24 cellular contexts compared by ENCODE assay signal in the genomic region with DNA sequence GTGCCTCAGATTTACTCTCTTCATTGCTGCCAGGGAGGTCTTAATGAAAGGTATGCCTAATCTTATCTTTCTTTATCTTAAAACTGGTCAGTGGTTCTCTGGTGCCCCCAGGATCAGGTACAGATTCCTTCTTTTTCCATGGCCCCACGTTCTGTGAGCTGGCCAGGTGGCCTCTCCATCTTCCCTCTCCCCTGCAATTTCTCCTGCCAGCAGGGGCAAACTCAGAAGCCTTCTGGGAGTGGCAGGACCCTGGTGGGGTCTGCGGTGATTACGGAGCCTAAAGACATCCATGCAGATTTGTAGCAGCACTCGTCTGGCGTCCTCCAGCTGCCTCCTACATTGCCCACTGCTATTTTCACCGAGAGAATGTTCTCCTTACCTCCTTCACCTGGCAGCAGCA.
"Had no signal": no experiment of that assay in that cellular context is flagged by ENCODE, and none has a peak within 500 bp of the region (broad histone marks: within the 10 kb centered on the region; RNA-seq: fewer than 3 reads in every experiment).

No MANE protein-coding gene starts in this region.

- H3K27ac ChIP-seq: ascending aorta, body of pancreas had no signal

- H3K36me3 Mint-ChIP-seq: activated naive CD4-positive, alpha-beta T cell treated with anti-CD3 and anti-CD28 coated beads, Interleukin-2, amount 50 U/mL, for 24 hours; T-cell had no signal

- H3K27me3 ChIP-seq: ascending aorta, body of pancreas had no signal

- ATAC-seq: activated CD8-positive, alpha-beta T cell treated with anti-CD3 and anti-CD28 coated beads, Interleukin-2, amount 10 ng/mL, durations not matched to agents 7 days and 5 days; activated naive CD8-positive, alpha-beta T cell treated with anti-CD3 and anti-CD28 coated beads, Interleukin-2, amount 50 U/mL, for 24 hours; body of pancreas; T-cell had no signal

- H3K4me1 ChIP-seq: ascending aorta, body of pancreas had no signal

- H3K4me3 ChIP-seq: ascending aorta, body of pancreas had no signal

- FAIRE-seq: bronchial epithelial cell had no signal

- H3K4me3 Mint-ChIP-seq: activated CD8-positive, alpha-beta T cell treated with anti-CD3 and anti-CD28 coated beads, Interleukin-2, amount 10 ng/mL, durations not matched to agents 7 days and 5 days; activated naive CD4-positive, alpha-beta T cell treated with anti-CD3 and anti-CD28 coated beads, Interleukin-2, amount 50 U/mL, for 24 hours; activated naive CD8-positive, alpha-beta T cell treated with anti-CD3 and anti-CD28 coated beads, Interleukin-2, amount 50 U/mL, for 24 hours; T-cell had no signal

- H3K4me1 Mint-ChIP-seq: activated naive CD4-positive, alpha-beta T cell treated with anti-CD3 and anti-CD28 coated beads, Interleukin-2, amount 50 U/mL, for 24 hours; activated naive CD8-positive, alpha-beta T cell treated with anti-CD3 and anti-CD28 coated beads, Interleukin-2, amount 50 U/mL, for 24 hours; T-cell had no signal

- DNase-seq: activated CD4-positive, alpha-beta T cell treated with anti-CD3 and anti-CD28 coated beads for 48 hours; activated CD4-positive, alpha-beta T cell treated with anti-CD3 and anti-CD28 coated beads, Interleukin-2, amount 50 U/mL, for 4 hours; activated CD4-positive, CD25-positive, alpha-beta regulatory T cell treated with anti-CD3 and anti-CD28 coated beads, Interleukin-2, amount 50 U/mL, for 72 hours; activated CD8-positive, alpha-beta memory T cell treated with anti-CD3 and anti-CD28 coated beads, Interleukin-2, amount 50 U/mL, for 48 hours; activated CD8-positive, alpha-beta T cell treated with anti-CD3 and anti-CD28 coated beads, Interleukin-2, amount 10 ng/mL, durations not matched to agents 7 days and 5 days; activated naive CD8-positive, alpha-beta T cell treated with anti-CD3 and anti-CD28 coated beads, Interleukin-2, amount 50 U/mL, for 24 hours; activated T-cell treated with anti-CD3 and anti-CD28 coated beads, Interleukin-2, amount 50 U/mL, for 1 hour; amniotic stem cell; body of pancreas; central memory CD4-positive, alpha-beta T cell; Karpas-422; MM.1S; NCI-H1105; NCI-H1436; NCI-H1694 treated with DMSO at 0.1 percent for 48 hours; NCI-H2029 treated with DMSO at 0.1 percent for 48 hours; NCI-H510A treated with DMSO at 0.1 percent for 48 hours; NCI-H69; SHP77 treated with DMSO at 0.1 percent for 48 hours; T-cell; T-helper 2 cell had no signal

- H3K27ac Mint-ChIP-seq: activated CD8-positive, alpha-beta T cell treated with anti-CD3 and anti-CD28 coated beads, Interleukin-2, amount 10 ng/mL, durations not matched to agents 7 days and 5 days; activated naive CD4-positive, alpha-beta T cell treated with anti-CD3 and anti-CD28 coated beads, Interleukin-2, amount 50 U/mL, for 24 hours; activated naive CD8-positive, alpha-beta T cell treated with anti-CD3 and anti-CD28 coated beads, Interleukin-2, amount 50 U/mL, for 24 hours; T-cell had no signal

- H3K9me3 ChIP-seq: body of pancreas had no signal

- H3K36me3 ChIP-seq: ascending aorta had no signal
